In the genomic region with DNA sequence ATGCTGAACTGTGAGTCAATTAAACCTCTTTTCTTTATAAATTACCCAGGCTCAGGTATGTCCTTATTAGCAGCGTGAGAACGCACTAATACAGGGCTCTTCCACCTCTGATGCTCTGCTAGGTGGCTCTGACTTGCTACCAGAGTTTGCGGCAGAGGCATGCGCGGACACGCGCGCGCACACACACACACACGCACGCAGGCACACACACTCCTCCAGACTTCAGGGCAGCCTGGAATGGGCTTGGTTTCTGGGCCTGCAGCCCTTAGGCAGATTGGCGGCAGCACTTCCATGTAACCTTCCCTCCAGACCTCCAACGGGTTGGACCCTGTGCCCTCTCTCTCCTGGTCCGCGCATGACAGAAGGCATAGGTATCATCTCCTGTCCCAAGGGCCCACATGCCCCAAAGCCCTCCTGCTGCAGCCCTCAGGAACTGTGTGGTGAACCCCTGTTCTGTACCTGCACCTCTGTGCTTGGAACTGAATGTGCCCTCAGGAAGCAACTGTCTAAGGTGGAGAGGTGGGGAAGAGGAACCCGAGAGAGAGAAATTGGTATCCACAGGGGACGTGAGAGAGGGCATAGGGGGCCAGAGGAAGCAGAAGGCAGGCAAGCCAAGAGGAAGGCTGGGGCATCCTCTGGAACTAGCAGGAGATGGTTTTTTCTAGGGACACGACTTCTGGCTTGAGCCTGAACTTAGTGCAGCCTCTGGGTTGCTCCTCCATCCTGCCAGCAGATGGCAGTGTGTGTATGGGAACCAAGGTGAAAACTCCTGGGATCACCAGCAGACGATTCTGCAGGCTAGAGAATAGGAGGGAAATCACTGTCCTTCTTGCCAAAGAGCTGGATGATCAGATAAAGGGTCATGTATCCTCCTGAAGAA, we compare ENCODE assay signal across 8 cellular contexts. TPM values are rescaled to one million over a fixed set of nuclear protein-coding genes. Genes with fewer than 3 reads are reported as not detected.
A peak's percentile ranks its signal among the peaks of the same experiment; 100 is the strongest.
DNase-seq lines count a peak whose midpoint lies in the region; ATAC-seq and TF ChIP-seq lines count a peak whose summit lies in the region.

No MANE protein-coding gene starts in this region.

- TF ChIP-seq CTCF in AG09319 (IDR thresholded peaks at IDR 0.05; ENCODE audit: low read depth, low read length) (peak; percentile 96), GM13977 (IDR thresholded peaks at IDR 0.05; ENCODE audit: extremely low read depth, insufficient read depth, missing control alignments) (peak; percentile 89)

- intact Hi-C loops in left ventricle myocardium superior (cut with micrococcal nuclease), result no loop called here
- intact Hi-C loops in sciatic nerve (cut with DNase I), result no loop called here

- peak; percentile 88 for ATAC-seq in left ventricle myocardium superior
- peak; percentile 77 for ATAC-seq in sciatic nerve
- ATAC-seq in HG02840 (IDR thresholded peaks at IDR 0.05; ENCODE audit: low FRiP score, unreplicated experiment), result no peak

- DNase-seq in AG09319 (ENCODE audit: extremely low read depth, low read depth) (peak; percentile 25), GM13977 (ENCODE audit: low spot score) (peak; percentile 84), KG1 (lab: John Stamatoyannopoulos, UW) (peak; percentile 12), RKO (ENCODE audit: low spot score) (peak; percentile 58), amniotic epithelial cell (ENCODE audit: low read depth) (peak; percentile 56), left ventricle myocardium superior (peak; percentile 73), sciatic nerve (ENCODE audit: low spot score) (peak; percentile 75)

- in situ Hi-C loops in GM13977 (cut with MboI; ENCODE audit: low pct_unique_long_range_greater_than_20kb, low sequenced_read_pairs, unreplicated experiment), result no loop called here

RNA-seq across cellular contexts. Expression of gene RIC3, which starts 23.4 kb away (rescaled TPM):
- total RNA-seq in left ventricle myocardium superior, result 14.1 TPM
- total RNA-seq in sciatic nerve, result 14.6 TPM

Comparison
In these comparisons a context has a peak if more than half of its experiments do, and no peak if none do; other contexts are left out.
1. DNase-seq: peak in every context shown above with its lines; median percentile 84 in GM13977; 75 in sciatic nerve; 73 in left ventricle myocardium superior; 58 in RKO; 56 in amniotic epithelial cell; 25 in AG09319; 12 in KG1.